8 cellular contexts compared by ENCODE assay signal in genomic region chr4:7759221-7759620, GRCh38.
A peak's percentile ranks its signal among the peaks of the same experiment; 100 is the strongest.
DNase-seq lines count a peak whose midpoint lies in the region; ATAC-seq, FAIRE-seq and TF ChIP-seq lines count a peak whose summit lies in the region.

No MANE protein-coding gene starts in this region.

- ATAC-seq in HG03521 (IDR thresholded peaks at IDR 0.05; ENCODE audit: unreplicated experiment): no peak
- ATAC-seq in GM21526 (IDR thresholded peaks at IDR 0.05; ENCODE audit: low FRiP score, unreplicated experiment): no peak

- no peaks in the 10 kb centered on the region for H3K9me3 ChIP-seq in kidney (ENCODE audit: control insufficient read depth in 1 of 2, low read length in 2 of 2)

- H3K4me3 ChIP-seq in kidney (ENCODE audit: low read length in 2 of 2): no peak overlapping the region

- H3K36me3 ChIP-seq in kidney (ENCODE audit: control insufficient read depth in 1 of 2, insufficient read depth in 2 of 2, low read length in 2 of 2): no peaks in the 10 kb centered on the region

- intact Hi-C loops in kidney (cut with DNase I): no loop called here

- FAIRE-seq in kidney (lab: Jason Lieb, UNC): no peak

- H3K9ac ChIP-seq in kidney (ENCODE audit: low read length in 2 of 2): no peak overlapping the region

- peak; percentile 55 to 70 for DNase-seq in Kasumi-1 (lab: John Stamatoyannopoulos, UW)
- DNase-seq in activated CD8-positive, alpha-beta memory T cell treated with anti-CD3 and anti-CD28 coated beads, Interleukin-2, amount 50 U/mL, for 1 hour (ENCODE audit: extremely low read depth): peak; percentile 23
- peak; percentile 16 for DNase-seq in kidney
- DNase-seq in stimulated activated CD8-positive, alpha-beta memory T cell treated with anti-CD3 and anti-CD28 coated beads, Interleukin-7, amount 100 ng/mL, for 48 hours (ENCODE audit: extremely low read depth in 1 of 2, low read depth in 1 of 2): peak; percentile 32 to 58
- DNase-seq in NCI-H524 treated with DMSO at 0.1 percent for 48 hours (lab: John Stamatoyannopoulos, UW): no peak
- DNase-seq in occipital lobe (lab: John Stamatoyannopoulos, UW): no peak

- no peak overlapping the region for H3K27ac ChIP-seq in kidney (ENCODE audit: low read depth in 2 of 2, low read length in 2 of 2)

- peaks cover 0 to 4% of the 10 kb centered on the region in 2 donors for H3K4me1 ChIP-seq in kidney (ENCODE audit: control insufficient read depth in 1 of 2, insufficient read depth in 1 of 2, low read depth in 1 of 2, low read length in 2 of 2)

- TF ChIP-seq CTCF in kidney (IDR thresholded peaks at IDR 0.05; ENCODE audit: borderline replicate concordance, extremely low read depth, insufficient read depth): no peak

Comparison
In these comparisons a context has a peak if more than half of its experiments do, and no peak if none do; other contexts are left out.
1. DNase-seq: peak in Kasumi-1 (2 of 2), activated CD8-positive, alpha-beta memory T cell treated with anti-CD3 and anti-CD28 coated beads, Interleukin-2, amount 50 U/mL, for 1 hour (single experiment), kidney (single experiment) and stimulated activated CD8-positive, alpha-beta memory T cell treated with anti-CD3 and anti-CD28 coated beads, Interleukin-7, amount 100 ng/mL, for 48 hours (2 of 2); none in NCI-H524 treated with DMSO at 0.1 percent for 48 hours (single experiment) and occipital lobe (single experiment).